In the genomic region with DNA sequence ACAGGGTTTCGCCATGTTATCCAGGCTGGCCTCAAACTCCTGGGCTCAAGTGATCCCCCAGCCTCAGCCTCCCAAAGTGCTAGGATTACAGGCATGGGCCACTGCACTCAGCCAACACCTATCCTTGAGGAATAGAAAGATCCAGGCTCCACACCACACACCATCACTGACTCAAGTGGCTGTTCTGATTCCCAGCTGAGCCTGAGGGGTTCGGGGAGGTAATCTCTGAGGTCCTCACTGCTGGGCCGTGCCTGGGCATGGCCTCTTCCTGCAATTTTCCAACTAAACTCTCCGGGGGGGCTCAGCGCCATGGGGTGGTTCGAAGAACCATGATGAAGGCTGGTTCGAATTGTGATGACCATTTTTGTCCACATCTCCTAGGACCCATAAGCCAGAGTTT, we compare ENCODE assay signal across 14 cellular contexts. TPM values are rescaled to one million over a fixed set of nuclear protein-coding genes. Genes with fewer than 3 reads are reported as not detected.
DNase-seq lines count a peak whose midpoint lies in the region; TF ChIP-seq lines count a peak whose summit lies in the region.
"Had no signal": no experiment of that assay in that cellular context is flagged by ENCODE, and none has a peak within 500 bp of the region (broad histone marks: within the 10 kb centered on the region; RNA-seq: fewer than 3 reads in every experiment).

No MANE protein-coding gene starts in this region.

- H3K27me3 ChIP-seq in AG04450 (ENCODE audit: control insufficient read depth, insufficient read depth, low read length) (no peaks in the 10 kb centered on the region), brain microvascular endothelial cell (replicated peaks) (no peaks in the 10 kb centered on the region)

- WGBS in lower leg skin, 2 donors: 81 to 93% methylated on average over 7 of the region's 7 CpGs

- peak overlapping the region; percentile 75 for H3K4me3 ChIP-seq in AG04450 (ENCODE audit: low read depth, low read length)
- peak overlapping the region; percentile 76 for H3K4me3 ChIP-seq in brain microvascular endothelial cell (ENCODE audit: low read depth, low read length)
- peak overlapping the region; percentile 3 for H3K4me3 ChIP-seq in lower leg skin (ENCODE audit: low read depth, poor library complexity, severe bottlenecking)
- H3K4me3 ChIP-seq in skin epidermis: peak overlapping the region in 5 of 7 experiments; percentile 2 to 22 (median 12)
- H3K4me3 ChIP-seq: SK-N-MC had no signal

- peaks cover 39% of the 10 kb centered on the region for H3K36me3 ChIP-seq in brain microvascular endothelial cell (replicated peaks)

- POLR2A ChIA-PET in AG04450 (lab: Yijun Ruan, JAX): interaction anchor here (0.7 to 5.9 kb wide), 6 partner anchors 10 to 267 kb away, joined by 3 to 42 read pairs (median 4); no protein-coding TSS in a partner anchor

- no peaks in the 10 kb centered on the region for H3K9me3 ChIP-seq in AG04450 (ENCODE audit: control insufficient read depth, insufficient read depth, low read length)

- H3K27ac ChIP-seq in AG04450 (ENCODE audit: low read depth, low read length) (peak overlapping the region; percentile 95), brain microvascular endothelial cell (peak overlapping the region; percentile 96), skin epidermis (peak overlapping the region in 5 of 21 experiments; percentile 4 to 60 (median 13))
- H3K27ac ChIP-seq: SK-N-MC, VCaP had no signal

- in situ Hi-C loops in brain microvascular endothelial cell (cut with HindIII; ENCODE audit: low pct_ligation_motif_present, low sequenced_read_pairs): no loop called here

- intact Hi-C loops in lower leg skin (cut with DNase I; ENCODE audit: low total_unique reads): no loop called here

- CTCF ChIA-PET in AG04450 (lab: Charles Lee): interaction anchor here (0.9 kb wide), 1 partner anchor 25 kb away, joined by 3 read pairs; no protein-coding TSS in a partner anchor

- TF ChIP-seq CTCF in AG04450 (IDR thresholded peaks at IDR 0.05; ENCODE audit: low read depth, low read length): no peak
- no peak for TF ChIP-seq CTCF in brain microvascular endothelial cell (IDR thresholded peaks at IDR 0.05; ENCODE audit: low read depth, low read length, missing control alignments)
- TF ChIP-seq CTCF in lower leg skin (IDR thresholded peaks at IDR 0.05): no peak

- DNase-seq in AG04450 (ENCODE audit: low read depth, low spot score) (no peak), brain microvascular endothelial cell (no peak), lower leg skin (ENCODE audit: low spot score in 2 of 2) (no peak), T-helper 9 cell (no peak), RPMI8226 (no peak), COLO668 (lab: John Stamatoyannopoulos, UW; ENCODE audit: unreplicated experiment) (no peak), NCI-H748 (lab: John Stamatoyannopoulos, UW; ENCODE audit: unreplicated experiment) (no peak)
- DNase-seq: activated CD8-positive, alpha-beta memory T cell treated with anti-CD3 and anti-CD28 coated beads, Interleukin-2, amount 10 ng/mL, durations not matched to agents 7 days and 5 days; NCI-H2171 treated with DMSO at 0.1 percent for 48 hours; stimulated activated naive CD8-positive, alpha-beta T cell treated with anti-CD3 and anti-CD28 coated beads, Interleukin-15, amount 100 ng/mL, for 72 hours had no signal

- TF ChIP-seq POLR2A in lower leg skin (IDR thresholded peaks at IDR 0.05): no peak

RNA-seq across cellular contexts. Expression of a gene that starts 31.0 kb away (rescaled TPM):
- polyA plus RNA-seq in AG04450 (2011; rRNA removed): 0.24 TPM in 1 of 2 replicates, not detected in the other
- 0.41 TPM in 1 of 2 replicates, not detected in the other for polyA minus RNA-seq in AG04450 (2011; rRNA and poly(A)+ RNA removed)
- total RNA-seq in lower leg skin: not detected
- total RNA-seq: activated CD8-positive, alpha-beta memory T cell treated with anti-CD3 and anti-CD28 coated beads, Interleukin-2, amount 10 ng/mL, durations not matched to agents 7 days and 5 days; HT-29 had no signal

RNA-seq across cellular contexts. Expression of a gene that starts 52.2 kb away (rescaled TPM):
- polyA plus RNA-seq in AG04450 (2011; rRNA removed): 11.0 and 11.8 TPM in 2 replicates
- polyA minus RNA-seq in AG04450 (2011; rRNA and poly(A)+ RNA removed): 6.2 and 7.5 TPM in 2 replicates
- 1 to 10 TPM; 2.7 to 5.6 (median 3.9) TPM for total RNA-seq in lower leg skin

Comparison
In these comparisons a context has a peak if more than half of its experiments do, and no peak if none do; other contexts are left out.
1. H3K4me3 ChIP-seq: peak in every context shown above with its lines; median percentile 76 in brain microvascular endothelial cell; 75 in AG04450; 12 in skin epidermis; 3 in lower leg skin.